Comparison of ENCODE assay signal across 1 cellular context in genomic region chr2:15556311-15556930, GRCh38.
TF ChIP-seq lines count a peak whose summit lies in the region.

No MANE protein-coding gene starts in this region.

TF ChIP-seq in K562, 482 proteins besides CTCF, POLR2A, EP300 and RAD21 (continued from another document and continues in another):
- TF ChIP-seq, protein P1, sequence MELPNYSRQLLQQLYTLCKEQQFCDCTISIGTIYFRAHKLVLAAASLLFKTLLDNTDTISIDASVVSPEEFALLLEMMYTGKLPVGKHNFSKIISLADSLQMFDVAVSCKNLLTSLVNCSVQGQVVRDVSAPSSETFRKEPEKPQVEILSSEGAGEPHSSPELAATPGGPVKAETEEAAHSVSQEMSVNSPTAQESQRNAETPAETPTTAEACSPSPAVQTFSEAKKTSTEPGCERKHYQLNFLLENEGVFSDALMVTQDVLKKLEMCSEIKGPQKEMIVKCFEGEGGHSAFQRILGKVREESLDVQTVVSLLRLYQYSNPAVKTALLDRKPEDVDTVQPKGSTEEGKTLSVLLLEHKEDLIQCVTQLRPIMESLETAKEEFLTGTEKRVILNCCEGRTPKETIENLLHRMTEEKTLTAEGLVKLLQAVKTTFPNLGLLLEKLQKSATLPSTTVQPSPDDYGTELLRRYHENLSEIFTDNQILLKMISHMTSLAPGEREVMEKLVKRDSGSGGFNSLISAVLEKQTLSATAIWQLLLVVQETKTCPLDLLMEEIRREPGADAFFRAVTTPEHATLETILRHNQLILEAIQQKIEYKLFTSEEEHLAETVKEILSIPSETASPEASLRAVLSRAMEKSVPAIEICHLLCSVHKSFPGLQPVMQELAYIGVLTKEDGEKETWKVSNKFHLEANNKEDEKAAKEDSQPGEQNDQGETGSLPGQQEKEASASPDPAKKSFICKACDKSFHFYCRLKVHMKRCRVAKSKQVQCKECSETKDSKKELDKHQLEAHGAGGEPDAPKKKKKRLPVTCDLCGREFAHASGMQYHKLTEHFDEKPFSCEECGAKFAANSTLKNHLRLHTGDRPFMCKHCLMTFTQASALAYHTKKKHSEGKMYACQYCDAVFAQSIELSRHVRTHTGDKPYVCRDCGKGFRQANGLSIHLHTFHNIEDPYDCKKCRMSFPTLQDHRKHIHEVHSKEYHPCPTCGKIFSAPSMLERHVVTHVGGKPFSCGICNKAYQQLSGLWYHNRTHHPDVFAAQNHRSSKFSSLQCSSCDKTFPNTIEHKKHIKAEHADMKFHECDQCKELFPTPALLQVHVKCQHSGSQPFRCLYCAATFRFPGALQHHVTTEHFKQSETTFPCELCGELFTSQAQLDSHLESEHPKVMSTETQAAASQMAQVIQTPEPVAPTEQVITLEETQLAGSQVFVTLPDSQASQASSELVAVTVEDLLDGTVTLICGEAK (IDR thresholded peaks at IDR 0.05), result no peak
- TF ChIP-seq, protein P1 (CRISPR knock-in tag; IDR thresholded peaks at IDR 0.05), result no peak
- TF ChIP-seq SMAD4 (CRISPR knock-in tag; conservative IDR thresholded peaks at IDR 0.05) (peak; percentile 68), ZFP30 (CRISPR knock-in tag; IDR thresholded peaks at IDR 0.05; ENCODE audit: borderline replicate concordance) (no peak), ILK (tag; IDR thresholded peaks at IDR 0.05; ENCODE audit: borderline replicate concordance, low read depth) (no peak), CREB3L1 (IDR thresholded peaks at IDR 0.05; ENCODE audit: borderline replicate concordance, low read depth) (no peak), TEAD2 (tag; IDR thresholded peaks at IDR 0.05) (no peak), SREBF2 (CRISPR knock-in tag; IDR thresholded peaks at IDR 0.05) (no peak), HDAC8 (tag; IDR thresholded peaks at IDR 0.05) (no peak), ZBTB49 (CRISPR knock-in tag; IDR thresholded peaks at IDR 0.05; ENCODE audit: borderline replicate concordance) (no peak), NR2C1 (IDR thresholded peaks at IDR 0.05) (no peak), NR2C1 (tag; IDR thresholded peaks at IDR 0.05) (no peak), CHD1 (IDR thresholded peaks at IDR 0.05; ENCODE audit: low read length) (no peak), POU5F1 (IDR thresholded peaks at IDR 0.05; ENCODE audit: borderline replicate concordance, low read depth, low read length, partially characterized antibody) (no peak), E2F3 (CRISPR knock-in tag; IDR thresholded peaks at IDR 0.05) (no peak), ADNP (tag; IDR thresholded peaks at IDR 0.05) (no peak), ESRRA (IDR thresholded peaks at IDR 0.05; ENCODE audit: borderline replicate concordance, low read depth) (peak; percentile 71; the same call in 1 of the 2 replicates), SMAD3 (CRISPR knock-in tag; conservative IDR thresholded peaks at IDR 0.05) (peak; percentile 61; the same call in 1 of the 2 replicates), LARP7 (IDR thresholded peaks at IDR 0.05) (no peak), ZKSCAN1 (IDR thresholded peaks at IDR 0.05; ENCODE audit: low read depth, low read length) (no peak), ETV6 (IDR thresholded peaks at IDR 0.05; ENCODE audit: borderline replicate concordance in 1 of 2, low read depth in 2 of 2, low read length in 1 of 2) (peak in 1 of 2 experiments; percentile 46; a peak in 1 of 4 replicates), ETV6 (CRISPR knock-in tag; IDR thresholded peaks at IDR 0.05; ENCODE audit: borderline replicate concordance) (no peak), THRAP3 (IDR thresholded peaks at IDR 0.05; ENCODE audit: borderline replicate concordance) (no peak), GTF2F1 (IDR thresholded peaks at IDR 0.05; ENCODE audit: low read depth, low read length) (no peak), STAT5A (IDR thresholded peaks at IDR 0.05; ENCODE audit: borderline replicate concordance, low read length) (peak; percentile 93), SIN3A (IDR thresholded peaks at IDR 0.05; ENCODE audit: borderline replicate concordance in 2 of 2, control insufficient read depth in 1 of 2, low read depth in 2 of 2, low read length in 2 of 2) (no peak), RFX7 (CRISPR knock-in tag; IDR thresholded peaks at IDR 0.05) (no peak), SMARCC2 (IDR thresholded peaks at IDR 0.05; ENCODE audit: low read depth) (peak; percentile 92), GTF2E2 (tag; IDR thresholded peaks at IDR 0.05) (peak; percentile 61; the same call in 1 of the 2 replicates), HNRNPL (IDR thresholded peaks at IDR 0.05; ENCODE audit: low read depth, low read length) (no peak), ZNF175 (CRISPR knock-in tag; IDR thresholded peaks at IDR 0.05; ENCODE audit: low read depth) (peak; percentile 74), ZFP1 (CRISPR knock-in tag; IDR thresholded peaks at IDR 0.05) (no peak), ZZZ3 (IDR thresholded peaks at IDR 0.05) (no peak), CXXC5 (CRISPR knock-in tag; IDR thresholded peaks at IDR 0.05) (no peak), RBM15 (IDR thresholded peaks at IDR 0.05; ENCODE audit: insufficient read depth, low read length) (no peak), BRD9 (IDR thresholded peaks at IDR 0.05; ENCODE audit: low read depth, partially characterized antibody) (no peak), KLF6 (CRISPR knock-in tag; IDR thresholded peaks at IDR 0.05; ENCODE audit: borderline replicate concordance) (no peak), C11orf30 (IDR thresholded peaks at IDR 0.05; ENCODE audit: low read depth) (peak; percentile 86), GATAD2A (IDR thresholded peaks at IDR 0.05) (no peak)
- TF ChIP-seq, protein P2, sequence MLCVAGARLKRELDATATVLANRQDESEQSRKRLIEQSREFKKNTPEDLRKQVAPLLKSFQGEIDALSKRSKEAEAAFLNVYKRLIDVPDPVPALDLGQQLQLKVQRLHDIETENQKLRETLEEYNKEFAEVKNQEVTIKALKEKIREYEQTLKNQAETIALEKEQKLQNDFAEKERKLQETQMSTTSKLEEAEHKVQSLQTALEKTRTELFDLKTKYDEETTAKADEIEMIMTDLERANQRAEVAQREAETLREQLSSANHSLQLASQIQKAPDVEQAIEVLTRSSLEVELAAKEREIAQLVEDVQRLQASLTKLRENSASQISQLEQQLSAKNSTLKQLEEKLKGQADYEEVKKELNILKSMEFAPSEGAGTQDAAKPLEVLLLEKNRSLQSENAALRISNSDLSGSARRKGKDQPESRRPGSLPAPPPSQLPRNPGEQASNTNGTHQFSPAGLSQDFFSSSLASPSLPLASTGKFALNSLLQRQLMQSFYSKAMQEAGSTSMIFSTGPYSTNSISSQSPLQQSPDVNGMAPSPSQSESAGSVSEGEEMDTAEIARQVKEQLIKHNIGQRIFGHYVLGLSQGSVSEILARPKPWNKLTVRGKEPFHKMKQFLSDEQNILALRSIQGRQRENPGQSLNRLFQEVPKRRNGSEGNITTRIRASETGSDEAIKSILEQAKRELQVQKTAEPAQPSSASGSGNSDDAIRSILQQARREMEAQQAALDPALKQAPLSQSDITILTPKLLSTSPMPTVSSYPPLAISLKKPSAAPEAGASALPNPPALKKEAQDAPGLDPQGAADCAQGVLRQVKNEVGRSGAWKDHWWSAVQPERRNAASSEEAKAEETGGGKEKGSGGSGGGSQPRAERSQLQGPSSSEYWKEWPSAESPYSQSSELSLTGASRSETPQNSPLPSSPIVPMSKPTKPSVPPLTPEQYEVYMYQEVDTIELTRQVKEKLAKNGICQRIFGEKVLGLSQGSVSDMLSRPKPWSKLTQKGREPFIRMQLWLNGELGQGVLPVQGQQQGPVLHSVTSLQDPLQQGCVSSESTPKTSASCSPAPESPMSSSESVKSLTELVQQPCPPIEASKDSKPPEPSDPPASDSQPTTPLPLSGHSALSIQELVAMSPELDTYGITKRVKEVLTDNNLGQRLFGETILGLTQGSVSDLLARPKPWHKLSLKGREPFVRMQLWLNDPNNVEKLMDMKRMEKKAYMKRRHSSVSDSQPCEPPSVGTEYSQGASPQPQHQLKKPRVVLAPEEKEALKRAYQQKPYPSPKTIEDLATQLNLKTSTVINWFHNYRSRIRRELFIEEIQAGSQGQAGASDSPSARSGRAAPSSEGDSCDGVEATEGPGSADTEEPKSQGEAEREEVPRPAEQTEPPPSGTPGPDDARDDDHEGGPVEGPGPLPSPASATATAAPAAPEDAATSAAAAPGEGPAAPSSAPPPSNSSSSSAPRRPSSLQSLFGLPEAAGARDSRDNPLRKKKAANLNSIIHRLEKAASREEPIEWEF (CRISPR knock-in tag; IDR thresholded peaks at IDR 0.05), result no peak
- TF ChIP-seq, protein P3, sequence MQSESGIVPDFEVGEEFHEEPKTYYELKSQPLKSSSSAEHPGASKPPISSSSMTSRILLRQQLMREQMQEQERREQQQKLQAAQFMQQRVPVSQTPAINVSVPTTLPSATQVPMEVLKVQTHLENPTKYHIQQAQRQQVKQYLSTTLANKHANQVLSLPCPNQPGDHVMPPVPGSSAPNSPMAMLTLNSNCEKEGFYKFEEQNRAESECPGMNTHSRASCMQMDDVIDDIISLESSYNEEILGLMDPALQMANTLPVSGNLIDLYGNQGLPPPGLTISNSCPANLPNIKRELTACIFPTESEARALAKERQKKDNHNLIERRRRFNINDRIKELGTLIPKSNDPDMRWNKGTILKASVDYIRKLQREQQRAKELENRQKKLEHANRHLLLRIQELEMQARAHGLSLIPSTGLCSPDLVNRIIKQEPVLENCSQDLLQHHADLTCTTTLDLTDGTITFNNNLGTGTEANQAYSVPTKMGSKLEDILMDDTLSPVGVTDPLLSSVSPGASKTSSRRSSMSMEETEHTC (IDR thresholded peaks at IDR 0.05), result peak; percentile 95
